Comparison of ENCODE assay signal across 14 cellular contexts in the genomic region with DNA sequence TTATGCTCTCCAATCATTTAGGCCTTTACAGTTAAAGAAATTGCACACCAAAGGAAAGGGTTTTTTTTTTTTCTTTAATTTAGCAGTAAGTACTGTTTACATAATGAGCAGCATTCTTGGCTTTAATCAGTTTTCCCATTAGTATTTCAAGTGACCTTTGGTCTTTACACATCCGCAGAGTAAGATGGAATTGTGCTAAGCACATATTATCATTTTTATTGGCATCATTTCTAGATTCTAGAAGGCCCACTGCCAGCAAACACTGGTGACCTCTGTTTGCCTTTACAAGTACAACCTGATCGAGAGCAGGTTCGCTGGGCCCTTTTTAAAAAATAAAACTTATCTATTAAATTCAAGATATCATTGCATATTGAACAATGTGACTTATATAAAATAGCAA.
"Had no signal": no experiment of that assay in that cellular context is flagged by ENCODE, and none has a peak within 500 bp of the region (broad histone marks: within the 10 kb centered on the region; RNA-seq: fewer than 3 reads in every experiment).

No MANE protein-coding gene starts in this region.

- H3K4me1 ChIP-seq: breast epithelium, thyroid gland had no signal

- DNase-seq: activated CD4-positive, alpha-beta T cell treated with anti-CD3 and anti-CD28 coated beads for 1 hour; activated CD4-positive, alpha-beta T cell treated with anti-CD3 and anti-CD28 coated beads, Interleukin-2, amount 50 U/mL, for 48 hours; activated naive CD4-positive, alpha-beta T cell treated with anti-CD3 and anti-CD28 coated beads for 36 hours; activated naive CD8-positive, alpha-beta T cell treated with anti-CD3 and anti-CD28 coated beads, Interleukin-2, amount 50 U/mL, for 24 hours; activated T-cell treated with anti-CD3 and anti-CD28 coated beads, Interleukin-2, amount 50 U/mL, for 1 hour; aorta; islet precursor cell; stimulated activated CD4-positive, alpha-beta T cell treated with anti-CD3 and anti-CD28 coated beads, Interleukin-2, amount 100 ng/mL, for 48 hours; T-helper 1 cell; T1000; thyroid gland had no signal

- H3K36me3 ChIP-seq: breast epithelium, thyroid gland had no signal

- ATAC-seq: activated naive CD8-positive, alpha-beta T cell treated with anti-CD3 and anti-CD28 coated beads, Interleukin-2, amount 50 U/mL, for 24 hours; stimulated activated memory B cell treated with anti-CD40 and anti-IgM and Interleukin-4, amounts not matched to agents 10 μg/mL and 1 μg/mL and 100 μg/mL, for 72 hours had no signal

- H3K4me3 ChIP-seq: breast epithelium, SK-N-MC, thyroid gland had no signal

- H3K27ac ChIP-seq: breast epithelium, SK-N-MC, thyroid gland had no signal

- H3K27me3 ChIP-seq: breast epithelium, thyroid gland had no signal

- H3K9me3 ChIP-seq: breast epithelium, thyroid gland had no signal
